In genomic region chr10:77940225-77940624, GRCh38 we compare ENCODE assay signal across 19 cellular contexts. TPM values are rescaled to one million over a fixed set of nuclear protein-coding genes. Genes with fewer than 3 reads are reported as not detected.
DNase-seq lines count a peak whose midpoint lies in the region; ATAC-seq, FAIRE-seq and TF ChIP-seq lines count a peak whose summit lies in the region.
"Had no signal": no experiment of that assay in that cellular context is flagged by ENCODE, and none has a peak within 500 bp of the region (broad histone marks: within the 10 kb centered on the region; RNA-seq: fewer than 3 reads in every experiment).

No MANE protein-coding gene starts in this region.

- peaks cover 41% of the 10 kb centered on the region for H3K4me1 Mint-ChIP-seq in osteocyte (ENCODE audit: unreplicated experiment)

- H3K9me3 ChIP-seq in HepG2 (ENCODE audit: low read length) (no peaks in the 10 kb centered on the region), right lobe of liver (no peaks in the 10 kb centered on the region), esophagus squamous epithelium (no peaks in the 10 kb centered on the region)
- H3K9me3 ChIP-seq: BLaER1, SK-N-SH had no signal

- no peak overlapping the region for H3K4me3 ChIP-seq in HepG2 (replicated peaks in 1 of 3; ENCODE audit: insufficient read depth in 1 of 3, low read depth in 2 of 3, low read length in 3 of 3)
- no peak overlapping the region for H3K4me3 ChIP-seq in right lobe of liver
- H3K4me3 ChIP-seq in esophagus squamous epithelium = no peak overlapping the region
- H3K4me3 ChIP-seq: BLaER1 had no signal

- TF ChIP-seq CTCF in HepG2 (CRISPR knock-in tag; IDR thresholded peaks at IDR 0.05) = no peak
- no peak for TF ChIP-seq CTCF in right lobe of liver (IDR thresholded peaks at IDR 0.05)
- TF ChIP-seq CTCF in esophagus squamous epithelium (IDR thresholded peaks at IDR 0.05) = no peak
- TF ChIP-seq CTCF in osteocyte (IDR thresholded peaks at IDR 0.05) = no peak

- H3K36me3 Mint-ChIP-seq in osteocyte (ENCODE audit: unreplicated experiment) = no peaks in the 10 kb centered on the region
- H3K36me3 Mint-ChIP-seq: CD8-positive, alpha-beta T cell had no signal

- H3K27ac ChIP-seq in HepG2 (ENCODE audit: extremely low read length, insufficient read depth, low read length) (no peak overlapping the region), right lobe of liver (no peak overlapping the region), esophagus squamous epithelium (peak overlapping the region; percentile 9 to 57 (median 54))
- H3K27ac ChIP-seq: BLaER1, HL-60 had no signal

- TF ChIP-seq RAD21 in HepG2 (CRISPR knock-in tag; IDR thresholded peaks at IDR 0.05) = no peak

- intact Hi-C loops in HepG2 (cut with micrococcal nuclease; ENCODE audit: unreplicated experiment) (no loop called here), right lobe of liver (cut with DNase I) (no loop called here), esophagus squamous epithelium (cut with DNase I) (no loop called here)

- H3K27ac Mint-ChIP-seq in osteocyte (ENCODE audit: unreplicated experiment) = peak overlapping the region; percentile 20
- H3K27ac Mint-ChIP-seq: CD8-positive, alpha-beta T cell had no signal

- no peak for ATAC-seq in HepG2
- ATAC-seq in right lobe of liver = no peak
- no peak for ATAC-seq in SK-N-SH treated with all-trans-retinoic acid at 6 μM for 48 hours
- ATAC-seq: CD8-positive, alpha-beta T cell had no signal

- no peak for DNase-seq in HepG2 (ENCODE audit: low spot score)
- no peak for DNase-seq in right lobe of liver
- no peak for DNase-seq in esophagus squamous epithelium (lab: John Stamatoyannopoulos, UW)
- DNase-seq in osteocyte (ENCODE audit: extremely low spot score, unreplicated experiment) = no peak
- DNase-seq in G401 (ENCODE audit: low spot score) = no peak
- no peak for DNase-seq in OCI-M1 (lab: John Stamatoyannopoulos, UW)
- no peak for DNase-seq in NOMO-1 treated with DMSO at 0.1 percent for 48 hours (lab: John Stamatoyannopoulos, UW; ENCODE audit: unreplicated experiment)
- DNase-seq: 8988T; CD8-positive, alpha-beta T cell; H7; NCI-H1417 treated with DMSO at 0.1 percent for 48 hours; NCI-H1930; NCI-H446; NCI-H748 treated with DMSO at 0.1 percent for 48 hours; SK-N-SH had no signal

- H3K36me3 ChIP-seq in HepG2 (replicated peaks in 1 of 2; ENCODE audit: control insufficient read depth in 1 of 2, insufficient read depth in 2 of 2, low read length in 2 of 2) (no peaks in the 10 kb centered on the region), right lobe of liver (no peaks in the 10 kb centered on the region), esophagus squamous epithelium (no peaks in the 10 kb centered on the region)
- H3K36me3 ChIP-seq: BLaER1 had no signal

- BruUV-seq in HepG2 (replicated peaks; lab: Mats Ljungman, UMichigan) = no TSS peak

- H3K27me3 ChIP-seq in HepG2 (ENCODE audit: control insufficient read depth in 1 of 2, insufficient read depth in 2 of 2, low read length in 2 of 2) (no peaks in the 10 kb centered on the region; a peak in 2 of 5 replicates), right lobe of liver (no peaks in the 10 kb centered on the region), esophagus squamous epithelium (peaks cover 0 to under 1% (median 0%) of the 10 kb centered on the region in 4 donors)
- H3K27me3 ChIP-seq: BLaER1 had no signal

- CTCF ChIA-PET in HepG2 (lab: Yijun Ruan, JAX; ENCODE audit: low intra/inter-chr PET ratio, low total read pairs) = no interaction called here

- 83% methylated on average over 2 of the region's 2 CpGs for WGBS in HepG2 (ENCODE audit: low lambda C conversion rate)
- 70% methylated on average over 2 of the region's 2 CpGs for WGBS in right lobe of liver (ENCODE audit: insufficient coverage, low coverage, low lambda C conversion rate, missing lambda C conversion rate)
- WGBS in esophagus squamous epithelium, 2 donors = 89 to 93% methylated on average over 2 of the region's 2 CpGs

- no peak for TF ChIP-seq POLR2A in HepG2 (IDR thresholded peaks at IDR 0.05; ENCODE audit: insufficient read depth in 1 of 2, low read depth in 2 of 2, low read length in 2 of 2)
- TF ChIP-seq POLR2A in right lobe of liver (IDR thresholded peaks at IDR 0.05) = no peak
- TF ChIP-seq POLR2A in esophagus squamous epithelium (IDR thresholded peaks at IDR 0.05) = no peak

- H3K79me2 ChIP-seq in HepG2 (ENCODE audit: insufficient read depth, low read length) = no peaks in the 10 kb centered on the region

- H3K4me3 Mint-ChIP-seq in osteocyte (ENCODE audit: unreplicated experiment) = no peak overlapping the region
- H3K4me3 Mint-ChIP-seq: CD8-positive, alpha-beta T cell had no signal

- no peaks in the 10 kb centered on the region for H4K20me1 ChIP-seq in HepG2 (ENCODE audit: insufficient read depth, low read length)
- H4K20me1 ChIP-seq: BLaER1 had no signal

- H3K4me1 ChIP-seq in HepG2 (ENCODE audit: insufficient read depth, low read length) = peaks cover 54% of the 10 kb centered on the region
- H3K4me1 ChIP-seq in right lobe of liver = no peaks in the 10 kb centered on the region
- H3K4me1 ChIP-seq in esophagus squamous epithelium = peaks cover 0 to 45% (median 15%) of the 10 kb centered on the region in 3 donors
- H3K4me1 ChIP-seq: BLaER1 had no signal

- TF ChIP-seq EP300 in HepG2 (IDR thresholded peaks at IDR 0.05; ENCODE audit: low read depth in 2 of 2, low read length in 2 of 2) = no peak
- TF ChIP-seq EP300 in HepG2 (CRISPR knock-in tag; IDR thresholded peaks at IDR 0.05; ENCODE audit: borderline replicate concordance) = no peak

- no peaks in the 10 kb centered on the region for H3K9me3 Mint-ChIP-seq in osteocyte (ENCODE audit: unreplicated experiment)
- H3K9me3 Mint-ChIP-seq: CD8-positive, alpha-beta T cell had no signal

- POLR2A ChIA-PET in HepG2 (lab: Yijun Ruan, JAX) = interaction anchor here (1.2 to 2.7 kb wide), 2 partner anchors 13 to 21 kb away, joined by 3 to 14 read pairs; partner anchors contain the start of gene DLG5

- no peak overlapping the region for H3K9ac ChIP-seq in HepG2 (ENCODE audit: insufficient read depth, low read depth, low read length)
- H3K9ac ChIP-seq: BLaER1, SK-N-SH had no signal

- H3K27me3 Mint-ChIP-seq in osteocyte (ENCODE audit: unreplicated experiment) = no peaks in the 10 kb centered on the region

- FAIRE-seq in HepG2 (lab: Jason Lieb, UNC) = no peak
- FAIRE-seq: HTR-8/SVneo had no signal

- H2AFZ ChIP-seq in HepG2 (ENCODE audit: low read length) = peak overlapping the region; percentile 29

- in situ Hi-C loops in HepG2 (cut with HindIII; ENCODE audit: extremely low pct_ligation_motif_present, low pct_unique_long_range_greater_than_20kb) (no loop called here), G401 (cut with HindIII; ENCODE audit: low sequenced_read_pairs) (loop anchor here (5.0 kb wide), 1 partner anchor 53 kb away; no protein-coding TSS in a partner anchor)

- no peak overlapping the region for H3K4me2 ChIP-seq in HepG2 (ENCODE audit: low read depth, low read length)
- H3K4me2 ChIP-seq: BLaER1, SK-N-SH had no signal

TF ChIP-seq in HepG2, 621 proteins besides CTCF, POLR2A, EP300 and RAD21:
- TF ChIP-seq ZNF781 (CRISPR knock-in tag; IDR thresholded peaks at IDR 0.05; ENCODE audit: borderline replicate concordance, not compliant biosample characterization) (no peak), KAT7 (CRISPR knock-in tag; IDR thresholded peaks at IDR 0.05; ENCODE audit: borderline replicate concordance) (no peak), AGO1 (IDR thresholded peaks at IDR 0.05; ENCODE audit: low read depth, low read length, poor library complexity, severe bottlenecking) (no peak), ZNF629 (CRISPR knock-in tag; conservative IDR thresholded peaks at IDR 0.05) (peak; percentile 23; the same call in 1 of the 2 replicates)

TF ChIP-seq in SK-N-SH treated with all-trans-retinoic acid at 6 μM for 48 hours, 23 proteins besides CTCF, POLR2A, EP300 and RAD21 (continues in another document):
- TF ChIP-seq, protein P1, sequence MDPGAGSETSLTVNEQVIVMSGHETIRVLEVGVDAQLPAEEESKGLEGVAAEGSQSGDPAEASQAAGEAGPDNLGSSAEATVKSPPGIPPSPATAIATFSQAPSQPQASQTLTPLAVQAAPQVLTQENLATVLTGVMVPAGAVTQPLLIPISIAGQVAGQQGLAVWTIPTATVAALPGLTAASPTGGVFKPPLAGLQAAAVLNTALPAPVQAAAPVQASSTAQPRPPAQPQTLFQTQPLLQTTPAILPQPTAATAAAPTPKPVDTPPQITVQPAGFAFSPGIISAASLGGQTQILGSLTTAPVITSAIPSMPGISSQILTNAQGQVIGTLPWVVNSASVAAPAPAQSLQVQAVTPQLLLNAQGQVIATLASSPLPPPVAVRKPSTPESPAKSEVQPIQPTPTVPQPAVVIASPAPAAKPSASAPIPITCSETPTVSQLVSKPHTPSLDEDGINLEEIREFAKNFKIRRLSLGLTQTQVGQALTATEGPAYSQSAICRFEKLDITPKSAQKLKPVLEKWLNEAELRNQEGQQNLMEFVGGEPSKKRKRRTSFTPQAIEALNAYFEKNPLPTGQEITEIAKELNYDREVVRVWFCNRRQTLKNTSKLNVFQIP (CRISPR knock-in tag; IDR thresholded peaks at IDR 0.05; ENCODE audit: borderline replicate concordance, low read depth) = no peak

RNA-seq across cellular contexts. Expression of gene DLG5, which starts 13.7 kb away (rescaled TPM):
- total RNA-seq in HepG2 (2016; rRNA removed; fragmentation: Illumina TruSeq; extraction: Trizol) (15.1 and 15.5 TPM in 2 replicates), right lobe of liver (1 to 10 TPM; 5.6 to 8.8 (median 7.6) TPM), esophagus squamous epithelium (10 to 100 TPM; 34.1 to 50.9 (median 41.3) TPM), osteocyte (69.8 and 72.4 TPM in 2 replicates)
- 4.8 and 5.9 TPM in 2 replicates for total RNA-seq in HepG2 (2016; cell fraction: cytosol; rRNA removed; fragmentation: Illumina TruSeq; extraction: Trizol; ENCODE audit: low read depth)
- 13.9 and 15.8 TPM in 2 replicates for total RNA-seq in HepG2 (2016; cell fraction: insoluble cytoplasmic fraction; rRNA removed; fragmentation: Illumina TruSeq; extraction: Trizol)
- total RNA-seq in HepG2 (2016; cell fraction: membrane; rRNA removed; fragmentation: Illumina TruSeq; extraction: Trizol) = 6.6 and 7.8 TPM in 2 replicates
- total RNA-seq in HepG2 (2016; cell fraction: nucleus; rRNA removed; fragmentation: Illumina TruSeq; extraction: Trizol) = 18.8 and 22.2 TPM in 2 replicates
- 18.2 and 20.9 TPM in 2 replicates for polyA plus RNA-seq in HepG2 (2011; rRNA removed)
- polyA plus RNA-seq in HepG2 (2011; cell fraction: cytosol; rRNA removed) = 11.7 and 13.7 TPM in 2 replicates
- 164 and 167 TPM in 2 replicates for polyA plus RNA-seq in HepG2 (2011; cell fraction: nucleus; rRNA removed)
- 15.1 and 34.9 TPM in 2 replicates for polyA plus RNA-seq in HepG2 (2012)
- 1.1 TPM in 2 replicates for polyA plus RNA-seq in HepG2 (2016; cell fraction: cytosol; fragmentation: Illumina TruSeq; extraction: Trizol; ENCODE audit: low read depth)
- polyA plus RNA-seq in HepG2 (2016; cell fraction: insoluble cytoplasmic fraction; fragmentation: Illumina TruSeq; extraction: Trizol; ENCODE audit: low read depth) = 16.9 and 19.7 TPM in 2 replicates
- 3.0 and 4.2 TPM in 2 replicates for polyA plus RNA-seq in HepG2 (2016; cell fraction: membrane; fragmentation: Illumina TruSeq; extraction: Trizol; ENCODE audit: low read depth)
- polyA plus RNA-seq in HepG2 (2016; cell fraction: nucleus; fragmentation: Illumina TruSeq; extraction: Trizol; ENCODE audit: insufficient read depth, low read depth) = 49.2 and 54.4 TPM in 2 replicates
- 19.1 and 24.2 TPM in 2 replicates for polyA minus RNA-seq in HepG2 (2011; rRNA and poly(A)+ RNA removed; ENCODE audit: low replicate concordance)
- polyA minus RNA-seq in HepG2 (2011; cell fraction: cytosol; rRNA and poly(A)+ RNA removed) = 12.4 and 14.9 TPM in 2 replicates
- polyA minus RNA-seq in HepG2 (2011; cell fraction: nucleus; rRNA and poly(A)+ RNA removed) = 29.7 and 35.3 TPM in 2 replicates
- total RNA-seq in G401 (2014; rRNA removed; shearing (Covaris generic)) = 34.5 and 48.7 TPM in 2 replicates

Comparison
In these comparisons a context has a peak if more than half of its experiments do, and no peak if none do; other contexts are left out.
1. H3K27ac ChIP-seq: peak in esophagus squamous epithelium (4 of 4); none in HepG2 (single experiment) and right lobe of liver (0 of 3).